8 cellular contexts compared by ENCODE assay signal in the genomic region with DNA sequence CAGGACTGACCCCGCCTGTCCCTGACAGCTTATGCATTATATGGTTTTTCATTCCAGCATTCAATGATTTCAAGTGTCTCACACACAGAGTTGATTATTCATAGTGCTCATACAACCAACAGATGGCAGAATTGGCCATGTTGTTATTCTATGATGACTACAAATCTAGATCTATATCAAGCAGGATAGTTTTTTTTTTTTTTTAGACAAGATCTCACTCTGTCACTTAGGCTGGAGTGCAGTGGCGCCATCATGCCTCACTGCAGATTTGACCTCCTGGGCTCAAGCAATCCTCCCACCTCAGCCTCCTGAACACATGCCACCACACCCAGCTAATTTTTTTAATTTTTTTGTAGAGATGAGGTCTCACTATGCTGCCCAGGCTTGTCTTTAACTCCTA. TPM values are rescaled to one million over a fixed set of nuclear protein-coding genes. Genes with fewer than 3 reads are reported as not detected.
DNase-seq lines count a peak whose midpoint lies in the region; ATAC-seq and TF ChIP-seq lines count a peak whose summit lies in the region.

No MANE protein-coding gene starts in this region.

- in situ Hi-C loops in IMR-90 (cut with MboI; ENCODE audit: low sequenced_read_pairs) = no loop called here
- in situ Hi-C loops in SK-MEL-5 (cut with HindIII; ENCODE audit: low pct_unique_long_range_greater_than_20kb, low sequenced_read_pairs) = no loop called here

- dilution Hi-C loops in IMR-90 (cut with HindIII; ENCODE audit: low sequenced_read_pairs, unreplicated experiment) = no loop called here

- H3K23ac ChIP-seq in IMR-90 (ENCODE audit: low read depth, low read length) = no peak overlapping the region

- H2BK15ac ChIP-seq in IMR-90 (ENCODE audit: low read depth, low read length) = no peak overlapping the region

- no peaks in the 10 kb centered on the region for H3K36me3 ChIP-seq in IMR-90 (ENCODE audit: control insufficient read depth, insufficient read depth, low read length)

- no peak overlapping the region for H3K4me2 ChIP-seq in IMR-90 (ENCODE audit: low read depth, low read length)

- no CpG with 5 or more reads among the region's 2 CpGs for WGBS in IMR-90 (ENCODE audit: extremely low coverage in 2 of 2, insufficient read length in 1 of 2), 2 experiments

- no peak overlapping the region for H3K56ac ChIP-seq in IMR-90 (ENCODE audit: extremely low read depth, insufficient read depth, low read length)

- H3K14ac ChIP-seq in IMR-90 (replicated peaks; ENCODE audit: low read depth, low read length) = no peak overlapping the region

- no peaks in the 10 kb centered on the region for H3K79me1 ChIP-seq in IMR-90 (ENCODE audit: low read depth in 1 of 2, low read length in 2 of 2)

- H3K9ac ChIP-seq in IMR-90 (ENCODE audit: low read depth, low read length) = no peak overlapping the region

- intact Hi-C loops in IMR-90 (cut with micrococcal nuclease) = loop anchor here (1.0 to 10.0 kb wide), 3 partner anchors 207 to 1484 kb away; no protein-coding TSS in a partner anchor
- intact Hi-C loops in Right ventricle myocardium inferior (cut with DNase I) = no loop called here

- POLR2A ChIA-PET in IMR-90 (lab: Charles Lee; ENCODE audit: unreplicated experiment) = no interaction called here

- TF ChIP-seq POLR2A in IMR-90 (IDR thresholded peaks at IDR 0.05; ENCODE audit: low read depth, low read length) = no peak

- H2AK5ac ChIP-seq in IMR-90 (ENCODE audit: low read depth, low read length) = no peak overlapping the region

- H3K4ac ChIP-seq in IMR-90 (ENCODE audit: low read depth, low read length) = no peak overlapping the region

- DNase-seq in NCI-H82 (lab: John Stamatoyannopoulos, UW) = peak; percentile 62
- no peak for DNase-seq in NCI-H82 treated with DMSO at 0.1 percent for 48 hours (lab: John Stamatoyannopoulos, UW; ENCODE audit: unreplicated experiment)
- DNase-seq in IMR-90 = peak; percentile 69
- DNase-seq in SK-MEL-5 (ENCODE audit: low read depth, low spot score) = peak; percentile 83
- DNase-seq in fibroblast of pulmonary artery (ENCODE audit: low read depth) = peak; percentile 53
- peak; percentile 40 for DNase-seq in stromal cell of bone marrow (ENCODE audit: low read depth)
- DNase-seq in Right ventricle myocardium inferior (ENCODE audit: missing footprints) = no peak

- H4K5ac ChIP-seq in IMR-90 (ENCODE audit: low read depth, low read length) = no peak overlapping the region

- no peak overlapping the region for H2BK120ac ChIP-seq in IMR-90 (ENCODE audit: low read depth, low read length)

- no peak overlapping the region for H4K8ac ChIP-seq in IMR-90 (ENCODE audit: low read depth in 2 of 2, low read length in 2 of 2)

- TF ChIP-seq CTCF in IMR-90 (conservative IDR thresholded peaks at IDR 0.05; ENCODE audit: low read depth, low read length) = peak; percentile 54
- peak; percentile 34 for TF ChIP-seq CTCF in fibroblast of pulmonary artery (IDR thresholded peaks at IDR 0.05; ENCODE audit: low read length, missing control alignments)

- no peaks in the 10 kb centered on the region for H3K9me1 ChIP-seq in IMR-90 (ENCODE audit: insufficient read depth, low read length)

- no peak overlapping the region for H2BK20ac ChIP-seq in IMR-90 (ENCODE audit: low read depth, low read length)

- ATAC-seq in IMR-90 (ENCODE audit: low read depth) (peak; percentile 89), HG02798 (IDR thresholded peaks at IDR 0.05; ENCODE audit: poor library complexity, unreplicated experiment) (no peak), Right ventricle myocardium inferior (no peak)

- no TSS peak for BruUV-seq in IMR-90 (replicated peaks; lab: Mats Ljungman, UMichigan)

- H3K4me3 ChIP-seq in IMR-90 (ENCODE audit: insufficient read depth, low read depth, low read length) (no peak overlapping the region), fibroblast of pulmonary artery (replicated peaks; ENCODE audit: low read depth, low read length) (no peak overlapping the region)

- H3K27ac ChIP-seq in IMR-90 (ENCODE audit: insufficient read depth, low read length) = no peak overlapping the region

- peak; percentile 66 for TF ChIP-seq RAD21 in IMR-90 (IDR thresholded peaks at IDR 0.05; ENCODE audit: low read length)

- no peak overlapping the region for H2BK5ac ChIP-seq in IMR-90 (ENCODE audit: low read depth, low read length, poor library complexity, severe bottlenecking)

- no peaks in the 10 kb centered on the region for H4K20me1 ChIP-seq in IMR-90 (ENCODE audit: insufficient read depth, low read length)

- no peak overlapping the region for H3K18ac ChIP-seq in IMR-90 (ENCODE audit: low read depth, low read length)

- H2AFZ ChIP-seq in IMR-90 (replicated peaks; ENCODE audit: low read length, poor library complexity) = no peak overlapping the region

- H2AK9ac ChIP-seq in IMR-90 (replicated peaks; ENCODE audit: low read depth, low read length, poor library complexity) = no peak overlapping the region

- peaks cover 2% of the 10 kb centered on the region for H3K4me1 ChIP-seq in IMR-90 (ENCODE audit: control insufficient read depth, insufficient read depth, low read length)

- peaks cover 4% of the 10 kb centered on the region; the same call in 1 of the 2 replicates for H3K27me3 ChIP-seq in IMR-90 (ENCODE audit: control insufficient read depth, insufficient read depth, low read length)

- CTCF ChIA-PET in IMR-90 (lab: Yijun Ruan, JAX) = interaction anchor here (0.6 to 1.2 kb wide), 7 partner anchors 12 to 309 kb away, joined by 3 to 6 read pairs (median 3); no protein-coding TSS in a partner anchor

- H3K9me3 ChIP-seq in IMR-90 (ENCODE audit: control insufficient read depth, insufficient read depth, low read length) = no peaks in the 10 kb centered on the region

- no peak overlapping the region for H4K91ac ChIP-seq in IMR-90 (ENCODE audit: insufficient read depth, low read depth, low read length)

TF ChIP-seq in IMR-90, 13 proteins besides CTCF, POLR2A, EP300 and RAD21:
- TF ChIP-seq CEBPB (IDR thresholded peaks at IDR 0.05; ENCODE audit: low read depth, low read length) = no peak
- no peak for TF ChIP-seq MAFK (IDR thresholded peaks at IDR 0.05; ENCODE audit: low read depth, low read length)
- TF ChIP-seq CHD1 (IDR thresholded peaks at IDR 0.05; ENCODE audit: low read depth, low read length) = no peak
- TF ChIP-seq MAZ (IDR thresholded peaks at IDR 0.05; ENCODE audit: borderline replicate concordance, low read depth, low read length) = no peak
- no peak for TF ChIP-seq RCOR1 (IDR thresholded peaks at IDR 0.05; ENCODE audit: insufficient replicate concordance, low read length)
- TF ChIP-seq, protein P1, sequence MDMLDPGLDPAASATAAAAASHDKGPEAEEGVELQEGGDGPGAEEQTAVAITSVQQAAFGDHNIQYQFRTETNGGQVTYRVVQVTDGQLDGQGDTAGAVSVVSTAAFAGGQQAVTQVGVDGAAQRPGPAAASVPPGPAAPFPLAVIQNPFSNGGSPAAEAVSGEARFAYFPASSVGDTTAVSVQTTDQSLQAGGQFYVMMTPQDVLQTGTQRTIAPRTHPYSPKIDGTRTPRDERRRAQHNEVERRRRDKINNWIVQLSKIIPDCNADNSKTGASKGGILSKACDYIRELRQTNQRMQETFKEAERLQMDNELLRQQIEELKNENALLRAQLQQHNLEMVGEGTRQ (IDR thresholded peaks at IDR 0.05; ENCODE audit: low read depth, low read length) = no peak
- peak; percentile 64 for TF ChIP-seq SMC3 (IDR thresholded peaks at IDR 0.05; ENCODE audit: low read depth, low read length)

RNA-seq across cellular contexts. Expression of a gene that starts 40.1 kb away (rescaled TPM):
- 34.7 and 35.3 TPM in 2 replicates for total RNA-seq in IMR-90 (2012; rRNA removed)
- polyA plus RNA-seq in IMR-90 (2012; rRNA removed) = 30.7 and 34.1 TPM in 2 replicates
- polyA plus RNA-seq in IMR-90 (2012; cell fraction: cytosol; rRNA removed) = 29.8 and 40.6 TPM in 2 replicates
- 12.1 and 17.4 TPM in 2 replicates for polyA plus RNA-seq in IMR-90 (2012; cell fraction: nucleus; rRNA removed; ENCODE audit: low replicate concordance)
- 46.0 and 48.7 TPM in 2 replicates for total RNA-seq in SK-MEL-5 (2014; rRNA removed; shearing (Covaris generic))
- polyA plus RNA-seq in SK-MEL-5 (2015; cell fraction: cytosol; rRNA removed) = 56.2 and 70.3 TPM in 2 replicates
- 38.1 and 43.8 TPM in 2 replicates for polyA plus RNA-seq in SK-MEL-5 (2015; cell fraction: nucleus; rRNA removed)
- 6.2 TPM for total RNA-seq in Right ventricle myocardium inferior

Comparison
In these comparisons a context has a peak if more than half of its experiments do, and no peak if none do; other contexts are left out.
1. DNase-seq: peak in NCI-H82 (single experiment), IMR-90 (single experiment), SK-MEL-5 (single experiment), fibroblast of pulmonary artery (single experiment) and stromal cell of bone marrow (single experiment); none in NCI-H82 treated with DMSO at 0.1 percent for 48 hours (single experiment) and Right ventricle myocardium inferior (single experiment).